8 cellular contexts compared by ENCODE assay signal in the genomic region with DNA sequence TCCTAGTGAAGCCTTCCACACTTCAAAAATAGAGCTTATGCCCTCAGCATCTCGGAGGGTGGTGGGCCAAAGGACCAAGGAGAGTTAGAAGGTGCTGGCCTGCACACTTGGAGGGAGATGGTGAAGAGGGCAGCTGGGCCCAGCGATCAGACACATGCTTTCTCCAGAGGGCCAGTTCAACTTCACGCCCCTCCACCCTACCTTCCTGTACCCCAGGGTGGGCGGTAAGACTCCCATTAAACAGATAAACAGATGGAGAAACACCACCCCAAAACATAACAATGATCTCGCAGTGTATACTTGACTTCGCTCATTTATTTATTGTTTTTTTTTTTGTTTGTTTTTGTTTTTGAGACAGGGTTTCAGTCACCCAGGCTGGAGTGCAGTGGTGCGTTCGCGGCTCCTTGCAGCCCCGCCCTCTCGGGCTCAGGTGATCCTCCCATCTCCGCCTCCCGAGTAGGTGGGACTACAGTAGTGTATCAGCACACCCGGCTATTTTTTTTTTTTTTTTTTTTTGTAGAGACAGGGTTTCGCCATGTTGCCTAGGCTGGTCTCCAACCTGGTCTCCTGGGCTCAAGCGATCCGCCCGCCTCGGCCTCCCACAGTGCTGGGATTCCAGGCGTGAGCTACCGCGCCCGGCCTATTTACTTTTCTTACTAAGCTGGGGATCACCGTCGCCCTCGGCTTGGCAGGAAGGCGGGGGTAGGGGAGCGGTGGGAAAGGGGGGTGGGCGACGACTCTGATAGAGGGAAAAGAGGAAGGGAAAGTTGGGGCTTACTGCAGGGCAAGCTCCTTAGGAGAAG. TPM values are rescaled to one million over a fixed set of nuclear protein-coding genes. Genes with fewer than 3 reads are reported as not detected.
A peak's percentile ranks its signal among the peaks of the same experiment; 100 is the strongest.
DNase-seq lines count a peak whose midpoint lies in the region; ATAC-seq and TF ChIP-seq lines count a peak whose summit lies in the region.

No MANE protein-coding gene starts in this region.

- in situ Hi-C loops in SK-MEL-5 (cut with HindIII; ENCODE audit: low pct_unique_long_range_greater_than_20kb, low sequenced_read_pairs): no loop called here

- intact Hi-C loops in Caco-2 (cut with micrococcal nuclease; ENCODE audit: unreplicated experiment): loop anchor here (1.0 kb wide), 3 partner anchors 12 to 55 kb away; partner anchors contain the start of gene CUEDC2
- intact Hi-C loops in heart right ventricle (cut with DNase I): loop anchor here in 1 of 10 donors (10.0 kb wide), 1 partner anchor 55 kb away; the partner anchor contains the start of gene NFKB2
- intact Hi-C loops in vagina (cut with DNase I): no loop called here

- peaks cover 45% of the 10 kb centered on the region for H3K36me3 Mint-ChIP-seq in Caco-2 (ENCODE audit: insufficient read depth, unreplicated experiment)

- BruUV-seq in Caco-2 (replicated peaks; lab: Mats Ljungman, UMichigan): TSS peak; percentile 48

- WGBS in heart right ventricle, 2 donors: 10 to 12% methylated on average over 28 to 30 of the region's 30 CpGs

- H3K9me3 ChIP-seq in Caco-2: no peaks in the 10 kb centered on the region
- no peaks in the 10 kb centered on the region for H3K9me3 ChIP-seq in MG63
- H3K9me3 ChIP-seq in heart right ventricle: no peaks in the 10 kb centered on the region
- H3K9me3 ChIP-seq in vagina: no peaks in the 10 kb centered on the region

- TF ChIP-seq POLR2A in vagina (IDR thresholded peaks at IDR 0.05): no peak

- POLR2A ChIA-PET in Caco-2 (lab: Charles Lee): interaction anchor here (0.6 to 2.4 kb wide), 7 partner anchors 8 to 113 kb away, joined by 3 to 23 read pairs (median 6); partner anchors contain the start of gene CUEDC2

- H3K27ac Mint-ChIP-seq in Caco-2 (ENCODE audit: unreplicated experiment): peak overlapping the region; percentile 90

- H3K4me1 ChIP-seq in Caco-2 (peaks cover 31% of the 10 kb centered on the region), heart right ventricle (peaks cover 2 to 47% (median 17%) of the 10 kb centered on the region in 9 donors), vagina (peaks cover 5% of the 10 kb centered on the region)

- H3K4me1 Mint-ChIP-seq in Caco-2 (ENCODE audit: low read depth, unreplicated experiment): peaks cover 22% of the 10 kb centered on the region

- H3K27me3 ChIP-seq in Caco-2 (replicated peaks; ENCODE audit: control insufficient read depth, insufficient read depth, low read length) (no peaks in the 10 kb centered on the region), MG63 (no peaks in the 10 kb centered on the region), heart right ventricle (no peaks in the 10 kb centered on the region), vagina (no peaks in the 10 kb centered on the region)

- H3K9me3 Mint-ChIP-seq in Caco-2 (ENCODE audit: unreplicated experiment): no peaks in the 10 kb centered on the region

- DNase-seq in Caco-2 (peak; percentile 90 to 92), MG63 (peak; percentile 53), SK-MEL-5 (ENCODE audit: low read depth, low spot score) (peak; percentile 78), heart right ventricle (peak; percentile 50 to 52), renal cortical epithelial cell (ENCODE audit: low read depth) (peak; percentile 83), vagina (ENCODE audit: extremely low spot score in 2 of 2) (no peak)
- DNase-seq in activated naive CD4-positive, alpha-beta T cell treated with anti-CD3 and anti-CD28 coated beads, Interleukin-2, amount 50 U/mL, for 16 hours: peak; percentile 91

- H3K27me3 Mint-ChIP-seq in Caco-2 (ENCODE audit: insufficient read depth, unreplicated experiment): no peaks in the 10 kb centered on the region

- TF ChIP-seq CTCF in Caco-2 (IDR thresholded peaks at IDR 0.05; ENCODE audit: insufficient read depth in 1 of 2, low read depth in 1 of 2, low read length in 1 of 2, severe bottlenecking in 1 of 2, unreplicated experiment in 1 of 2): no peak
- TF ChIP-seq CTCF in heart right ventricle (IDR thresholded peaks at IDR 0.05): no peak
- TF ChIP-seq CTCF in vagina (IDR thresholded peaks at IDR 0.05): no peak

- ATAC-seq in GM21515 (IDR thresholded peaks at IDR 0.05; ENCODE audit: unreplicated experiment) (peak; percentile 46), heart right ventricle (peak; percentile 29 to 64 (median 52))

- CTCF ChIA-PET in Caco-2 (lab: Charles Lee): interaction anchor here (1.2 to 2.0 kb wide), 3 partner anchors 17 to 195 kb away, joined by 3 to 8 read pairs (median 5); partner anchors contain the start of genes CUEDC2 and TRIM8

- H3K4me3 ChIP-seq in Caco-2 (ENCODE audit: low read depth, low read length) (peak overlapping the region; percentile 84), MG63 (peak overlapping the region; percentile 71), heart right ventricle (peak overlapping the region; percentile 74 to 88 (median 82)), vagina (peak overlapping the region; percentile 65 to 91)

- H3K27ac ChIP-seq in heart right ventricle (peak overlapping the region in 9 of 10 donors; percentile 73 to 90 (median 85)), vagina (peak overlapping the region; percentile 62)

- H3K4me3 Mint-ChIP-seq in Caco-2 (ENCODE audit: unreplicated experiment): peak overlapping the region; percentile 90

- no peaks in the 10 kb centered on the region for H3K36me3 ChIP-seq in Caco-2 (ENCODE audit: control insufficient read depth, insufficient read depth, low read length)
- peaks cover 2% of the 10 kb centered on the region; the same call in 1 of the 2 replicates for H3K36me3 ChIP-seq in MG63
- H3K36me3 ChIP-seq in heart right ventricle: no peaks in the 10 kb centered on the region
- no peaks in the 10 kb centered on the region for H3K36me3 ChIP-seq in vagina

RNA-seq across cellular contexts. Expression of gene C10orf95, which starts 1.8 kb away (rescaled TPM):
- 0.82 and 0.86 TPM in 2 replicates for total RNA-seq in Caco-2 (2022)
- not detected in 2 replicates for total RNA-seq in MG63 (2014; rRNA removed; shearing (Covaris generic); ENCODE audit: low replicate concordance)
- not detected in 2 replicates for total RNA-seq in SK-MEL-5 (2014; rRNA removed; shearing (Covaris generic))
- 0.13 TPM in 1 of 2 replicates, not detected in the other for polyA plus RNA-seq in SK-MEL-5 (2015; cell fraction: cytosol; rRNA removed)
- not detected in 2 replicates for polyA plus RNA-seq in SK-MEL-5 (2015; cell fraction: nucleus; rRNA removed)
- not detected for total RNA-seq in heart right ventricle
- polyA plus RNA-seq in heart right ventricle: not detected
- 0.25 and 1.6 TPM in 2 replicates for total RNA-seq in renal cortical epithelial cell
- total RNA-seq in vagina: not detected

RNA-seq across cellular contexts. Expression of gene CUEDC2, which starts 17.1 kb away (rescaled TPM):
- total RNA-seq in Caco-2 (2022) (32.1 and 32.6 TPM in 2 replicates), heart right ventricle (10 to 100 TPM; 65.7 to 84.3 (median 79.1) TPM), renal cortical epithelial cell (49.5 and 50.0 TPM in 2 replicates), vagina (52.1 TPM)
- total RNA-seq in MG63 (2014; rRNA removed; shearing (Covaris generic); ENCODE audit: low replicate concordance): 92.1 and 151 TPM in 2 replicates
- 24.3 and 26.6 TPM in 2 replicates for total RNA-seq in SK-MEL-5 (2014; rRNA removed; shearing (Covaris generic))
- 33.6 and 44.5 TPM in 2 replicates for polyA plus RNA-seq in SK-MEL-5 (2015; cell fraction: cytosol; rRNA removed)
- 43.7 and 59.2 TPM in 2 replicates for polyA plus RNA-seq in SK-MEL-5 (2015; cell fraction: nucleus; rRNA removed)
- 10 to 100 TPM; 60.0 to 81.7 TPM for polyA plus RNA-seq in heart right ventricle

RNA-seq across cellular contexts. Expression of gene FBXL15, which starts 28.9 kb away (rescaled TPM):
- total RNA-seq in Caco-2 (2022) (7.9 and 8.6 TPM in 2 replicates), heart right ventricle (10 to 100 TPM in 5 of 10 donors, 1 to 10 TPM in 5; 6.7 to 10.5 (median 9.9) TPM), renal cortical epithelial cell (12.7 and 15.1 TPM in 2 replicates), vagina (27.7 TPM)
- 10.7 and 11.2 TPM in 2 replicates for total RNA-seq in MG63 (2014; rRNA removed; shearing (Covaris generic); ENCODE audit: low replicate concordance)
- total RNA-seq in SK-MEL-5 (2014; rRNA removed; shearing (Covaris generic)): 6.5 and 8.4 TPM in 2 replicates
- 12.8 and 13.8 TPM in 2 replicates for polyA plus RNA-seq in SK-MEL-5 (2015; cell fraction: cytosol; rRNA removed)
- 21.3 and 26.2 TPM in 2 replicates for polyA plus RNA-seq in SK-MEL-5 (2015; cell fraction: nucleus; rRNA removed)
- 10 to 100 TPM; 10.4 to 19.2 TPM for polyA plus RNA-seq in heart right ventricle

RNA-seq across cellular contexts. Expression of gene PSD, which starts 30.9 kb away (rescaled TPM):
- total RNA-seq in Caco-2 (2022) (2.8 and 3.8 TPM in 2 replicates), heart right ventricle (1 to 10 TPM in 4 of 10 donors, under 1 TPM in 5, not detected in 1; 0.19 to 1.5 (median 0.61) TPM), renal cortical epithelial cell (0.17 and 3.5 TPM in 2 replicates), vagina (6.4 TPM)
- total RNA-seq in MG63 (2014; rRNA removed; shearing (Covaris generic); ENCODE audit: low replicate concordance): not detected in 2 replicates
- total RNA-seq in SK-MEL-5 (2014; rRNA removed; shearing (Covaris generic)): 0.40 and 0.61 TPM in 2 replicates
- polyA plus RNA-seq in SK-MEL-5 (2015; cell fraction: cytosol; rRNA removed): 0.63 and 1.1 TPM in 2 replicates
- polyA plus RNA-seq in SK-MEL-5 (2015; cell fraction: nucleus; rRNA removed): 0.49 and 0.96 TPM in 2 replicates
- polyA plus RNA-seq in heart right ventricle: under 1 TPM; 0.37 to 0.42 TPM

RNA-seq across cellular contexts. Expression of gene ACTR1A, which starts 53.0 kb away (rescaled TPM):
- total RNA-seq in Caco-2 (2022) (65.9 and 69.7 TPM in 2 replicates), heart right ventricle (100 to 1,000 TPM in 8 of 10 donors, 10 to 100 TPM in 2; 90.1 to 138 (median 110) TPM), renal cortical epithelial cell (145 and 168 TPM in 2 replicates), vagina (74.2 TPM)
- total RNA-seq in MG63 (2014; rRNA removed; shearing (Covaris generic); ENCODE audit: low replicate concordance): 77.7 and 178 TPM in 2 replicates
- 67.1 and 85.6 TPM in 2 replicates for total RNA-seq in SK-MEL-5 (2014; rRNA removed; shearing (Covaris generic))
- 53.3 and 70.4 TPM in 2 replicates for polyA plus RNA-seq in SK-MEL-5 (2015; cell fraction: cytosol; rRNA removed)
- polyA plus RNA-seq in SK-MEL-5 (2015; cell fraction: nucleus; rRNA removed): 31.9 and 35.6 TPM in 2 replicates
- polyA plus RNA-seq in heart right ventricle: 100 to 1,000 TPM; 102 to 113 TPM

Comparison
In these comparisons a context has a peak if more than half of its experiments do, and no peak if none do; other contexts are left out.
1. DNase-seq: peak in Caco-2 (2 of 2), MG63 (single experiment), SK-MEL-5 (single experiment), activated naive CD4-positive, alpha-beta T cell treated with anti-CD3 and anti-CD28 coated beads, Interleukin-2, amount 50 U/mL, for 16 hours (single experiment), heart right ventricle (2 of 2) and renal cortical epithelial cell (single experiment); none in vagina (0 of 2).
2. Peak in every context shown above with its lines, with median percentiles within 50 percentile points of each other: H3K4me3 ChIP-seq.